ENCODE assay signal across 8 cellular contexts in genomic region chr16:74984670-74985411, GRCh38. TPM values are rescaled to one million over a fixed set of nuclear protein-coding genes. Genes with fewer than 3 reads are reported as not detected.
DNase-seq lines count a peak whose midpoint lies in the region; TF ChIP-seq lines count a peak whose summit lies in the region.

WDR59 (minus strand) TSS chr16:74985123; CDS start chr16:74985017, 106 bp downstream.

- peak within 1 kb of the TSS; percentile 51 to 90 (median 88) for H3K27ac Mint-ChIP-seq in nephron
- H3K27ac Mint-ChIP-seq in stimulated activated naive CD8-positive, alpha-beta T cell treated with anti-CD3 and anti-CD28 coated beads, Interleukin-15, Interleukin-2, amounts not matched to agents 100 ng/mL and 50 ng/mL, for 24 hours: peak within 1 kb of the TSS; percentile 88

- no peaks in the 10 kb centered on the region for H3K27me3 Mint-ChIP-seq in nephron (ENCODE audit: low read depth)
- no peaks in the 10 kb centered on the region for H3K27me3 Mint-ChIP-seq in stimulated activated naive CD8-positive, alpha-beta T cell treated with anti-CD3 and anti-CD28 coated beads, Interleukin-15, Interleukin-2, amounts not matched to agents 100 ng/mL and 50 ng/mL, for 24 hours

- DNase-seq in ELF-1 (ENCODE audit: low read depth, low spot score) (peak; percentile 99), H7 (peak; percentile 98), M059J (ENCODE audit: low read depth) (peak; percentile 100), SHP77 (lab: John Stamatoyannopoulos, UW) (peak; percentile 100), fibroblast of pulmonary artery (ENCODE audit: low read depth) (peak; percentile 99)
- peak; percentile 97 for DNase-seq in activated effector memory CD4-positive, alpha-beta T cell treated with Interleukin-2 at 50 U/mL for 16 hours

- H3K36me3 ChIP-seq in H7 (replicated peaks; ENCODE audit: control insufficient read depth, insufficient read depth, low read length): no peaks in the 10 kb centered on the region; the same call in 1 of the 2 replicates

- TF ChIP-seq CTCF in fibroblast of pulmonary artery (IDR thresholded peaks at IDR 0.05; ENCODE audit: low read length, missing control alignments): no peak
- no peak for TF ChIP-seq CTCF in nephron (IDR thresholded peaks at IDR 0.05; ENCODE audit: unreplicated experiment in 3 of 3)

- peaks cover 9% of the 10 kb centered on the region for H3K4me1 Mint-ChIP-seq in nephron
- H3K4me1 Mint-ChIP-seq in stimulated activated naive CD8-positive, alpha-beta T cell treated with anti-CD3 and anti-CD28 coated beads, Interleukin-15, Interleukin-2, amounts not matched to agents 100 ng/mL and 50 ng/mL, for 24 hours (ENCODE audit: low read depth): peaks cover 20% of the 10 kb centered on the region

- peak within 1 kb of the TSS; percentile 94 to 99 (median 99) for H3K4me3 Mint-ChIP-seq in nephron
- H3K4me3 Mint-ChIP-seq in stimulated activated naive CD8-positive, alpha-beta T cell treated with anti-CD3 and anti-CD28 coated beads, Interleukin-15, Interleukin-2, amounts not matched to agents 100 ng/mL and 50 ng/mL, for 24 hours: peak within 1 kb of the TSS; percentile 85

- no peaks in the 10 kb centered on the region for H3K9me3 Mint-ChIP-seq in nephron
- no peaks in the 10 kb centered on the region for H3K9me3 Mint-ChIP-seq in stimulated activated naive CD8-positive, alpha-beta T cell treated with anti-CD3 and anti-CD28 coated beads, Interleukin-15, Interleukin-2, amounts not matched to agents 100 ng/mL and 50 ng/mL, for 24 hours

- H3K27me3 ChIP-seq in H7 (ENCODE audit: control insufficient read depth, insufficient read depth, low read length): no peaks in the 10 kb centered on the region

- H3K36me3 Mint-ChIP-seq in nephron (ENCODE audit: low read depth): peaks cover 5% of the 10 kb centered on the region
- peaks cover 3% of the 10 kb centered on the region for H3K36me3 Mint-ChIP-seq in stimulated activated naive CD8-positive, alpha-beta T cell treated with anti-CD3 and anti-CD28 coated beads, Interleukin-15, Interleukin-2, amounts not matched to agents 100 ng/mL and 50 ng/mL, for 24 hours (ENCODE audit: low read depth)

- H3K4me3 ChIP-seq in H7 (ENCODE audit: insufficient read depth, low read depth, low read length): peak within 1 kb of the TSS; percentile 91
- H3K4me3 ChIP-seq in fibroblast of pulmonary artery (replicated peaks; ENCODE audit: low read depth, low read length): peak within 1 kb of the TSS; percentile 100

RNA-seq across cellular contexts. Expression of gene WDR59, which starts in this region (rescaled TPM):
- total RNA-seq in H7 (2014; rRNA removed; shearing (Covaris generic)): 25.7 and 32.0 TPM in 2 replicates
- 6.4 and 32.0 TPM in 2 replicates for total RNA-seq in M059J (2014; rRNA removed; shearing (Covaris generic))

Comparison
In these comparisons a context has a peak if more than half of its experiments do, and no peak if none do; other contexts are left out.
1. Peak in every context shown above with its lines: DNase-seq and H3K4me3 ChIP-seq.